In the genomic region with DNA sequence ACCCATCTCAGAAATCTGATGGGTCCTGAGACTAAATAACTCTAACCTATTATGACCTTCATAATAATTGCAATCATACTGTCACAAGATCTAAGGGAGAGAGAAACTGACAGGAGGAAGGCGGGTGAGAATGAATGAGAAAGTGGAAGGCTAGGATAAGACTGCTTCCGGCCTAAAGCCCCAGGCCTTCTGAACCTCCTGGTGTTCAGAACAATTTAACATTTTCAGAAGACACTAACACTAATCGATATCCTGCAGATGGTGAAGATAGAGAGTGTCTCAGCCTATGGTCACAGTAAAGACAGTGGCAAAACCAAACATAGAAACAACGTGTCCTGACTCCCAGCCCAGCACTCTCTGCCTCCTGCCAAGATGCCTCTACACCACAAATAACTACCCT, we compare ENCODE assay signal across 8 cellular contexts. TPM values are rescaled to one million over a fixed set of nuclear protein-coding genes. Genes with fewer than 3 reads are reported as not detected.
DNase-seq lines count a peak whose midpoint lies in the region; ATAC-seq and TF ChIP-seq lines count a peak whose summit lies in the region.

No MANE protein-coding gene starts in this region.

- intact Hi-C loops in Caco-2 (cut with micrococcal nuclease; ENCODE audit: unreplicated experiment) (no loop called here), OCI-LY7 (cut with micrococcal nuclease; ENCODE audit: unreplicated experiment) (loop anchor here (2.0 kb wide), 2 partner anchors 92 to 252 kb away; a partner anchor contains a TSS)

- H3K27me3 Mint-ChIP-seq in Caco-2 (ENCODE audit: insufficient read depth, unreplicated experiment) (no peaks in the 10 kb centered on the region), endothelial cell (ENCODE audit: unreplicated experiment) (peaks cover 9% of the 10 kb centered on the region), osteocyte (ENCODE audit: unreplicated experiment) (no peaks in the 10 kb centered on the region)

- H3K36me3 Mint-ChIP-seq in Caco-2 (ENCODE audit: insufficient read depth, unreplicated experiment) (peaks cover 68% of the 10 kb centered on the region), endothelial cell (ENCODE audit: low read depth, unreplicated experiment) (peaks cover 48% of the 10 kb centered on the region), osteocyte (ENCODE audit: unreplicated experiment) (peaks cover 43% of the 10 kb centered on the region)

- peak overlapping the region; percentile 66 for H3K4me3 ChIP-seq in Caco-2 (ENCODE audit: low read depth, low read length)
- H3K4me3 ChIP-seq in OCI-LY7 (ENCODE audit: low read depth, low read length, poor library complexity, severe bottlenecking) = peak overlapping the region; percentile 97

- H3K27ac Mint-ChIP-seq in Caco-2 (ENCODE audit: unreplicated experiment) (peak overlapping the region; percentile 99), endothelial cell (ENCODE audit: unreplicated experiment) (peak overlapping the region; percentile 100), osteocyte (ENCODE audit: unreplicated experiment) (peak overlapping the region; percentile 100)

- no peaks in the 10 kb centered on the region for H3K27me3 ChIP-seq in Caco-2 (replicated peaks; ENCODE audit: control insufficient read depth, insufficient read depth, low read length)

- H3K4me3 Mint-ChIP-seq in Caco-2 (ENCODE audit: unreplicated experiment) (peak overlapping the region; percentile 89), endothelial cell (ENCODE audit: unreplicated experiment) (peak overlapping the region; percentile 100), osteocyte (ENCODE audit: unreplicated experiment) (peak overlapping the region; percentile 90)

- CTCF ChIA-PET in Caco-2 (lab: Charles Lee) (no interaction called here), OCI-LY7 (lab: Charles Lee; ENCODE audit: unreplicated experiment) (no interaction called here)

- H3K9me3 ChIP-seq in Caco-2 (no peaks in the 10 kb centered on the region), OCI-LY7 (ENCODE audit: low read length) (peaks cover 7% of the 10 kb centered on the region; the same call in 1 of the 2 replicates)

- no peaks in the 10 kb centered on the region for H3K9me2 ChIP-seq in OCI-LY7 (ENCODE audit: insufficient read depth, low read length)

- H3K9me3 Mint-ChIP-seq in Caco-2 (ENCODE audit: unreplicated experiment) = no peaks in the 10 kb centered on the region
- no peaks in the 10 kb centered on the region for H3K9me3 Mint-ChIP-seq in endothelial cell (ENCODE audit: unreplicated experiment)
- H3K9me3 Mint-ChIP-seq in osteocyte (ENCODE audit: unreplicated experiment) = peaks cover 5% of the 10 kb centered on the region

- DNase-seq in Caco-2 (no peak), OCI-LY7 (ENCODE audit: low spot score) (peak; percentile 28), endothelial cell (ENCODE audit: low spot score) (no peak), osteocyte (ENCODE audit: extremely low spot score, unreplicated experiment) (no peak), cortex of kidney (lab: John Stamatoyannopoulos, UW) (no peak), GM03348 (ENCODE audit: low spot score) (no peak)
- no peak for DNase-seq in central memory CD4-positive, alpha-beta T cell

- H3K4me1 ChIP-seq in Caco-2 (0 out of 2 replicates have a peak, but pooled peaks cover 4% of the 10 kb centered on the region), OCI-LY7 (ENCODE audit: insufficient read depth, low read length, poor library complexity, severe bottlenecking) (peaks cover 20% of the 10 kb centered on the region)

- peak overlapping the region; percentile 79 for H3K4me2 ChIP-seq in OCI-LY7 (ENCODE audit: low read length)

- no peak for ATAC-seq in HG03159 (IDR thresholded peaks at IDR 0.05; ENCODE audit: unreplicated experiment)

- H3K4me1 Mint-ChIP-seq in Caco-2 (ENCODE audit: low read depth, unreplicated experiment) = peaks cover 8% of the 10 kb centered on the region
- H3K4me1 Mint-ChIP-seq in endothelial cell (ENCODE audit: unreplicated experiment) = peaks cover 32% of the 10 kb centered on the region
- H3K4me1 Mint-ChIP-seq in osteocyte (ENCODE audit: unreplicated experiment) = peaks cover 21% of the 10 kb centered on the region

- H3K36me3 ChIP-seq in Caco-2 (ENCODE audit: control insufficient read depth, insufficient read depth, low read length) = peaks cover 20% of the 10 kb centered on the region
- peaks cover 60% of the 10 kb centered on the region for H3K36me3 ChIP-seq in OCI-LY7 (ENCODE audit: insufficient read depth, low read length)

- H3K79me2 ChIP-seq in OCI-LY7 (ENCODE audit: insufficient read depth, low read depth, low read length) = peaks cover 35% of the 10 kb centered on the region

- H2AFZ ChIP-seq in OCI-LY7 (ENCODE audit: low read length) = no peak overlapping the region

- TF ChIP-seq CTCF in Caco-2 (IDR thresholded peaks at IDR 0.05; ENCODE audit: insufficient read depth in 1 of 2, low read depth in 1 of 2, low read length in 1 of 2, severe bottlenecking in 1 of 2, unreplicated experiment in 1 of 2) = no peak
- TF ChIP-seq CTCF in OCI-LY7 (conservative IDR thresholded peaks at IDR 0.05; ENCODE audit: low read length) = no peak
- TF ChIP-seq CTCF in endothelial cell (IDR thresholded peaks at IDR 0.05; ENCODE audit: unreplicated experiment) = no peak
- no peak for TF ChIP-seq CTCF in osteocyte (IDR thresholded peaks at IDR 0.05)

- BruUV-seq in Caco-2 (replicated peaks; lab: Mats Ljungman, UMichigan) = no TSS peak
- no TSS peak for BruUV-seq in OCI-LY7 (replicated peaks; lab: Mats Ljungman, UMichigan)

- POLR2A ChIA-PET in Caco-2 (lab: Charles Lee) (no interaction called here), OCI-LY7 (lab: Charles Lee) (interaction anchor here (0.9 kb wide), 1 partner anchor 9 kb away, joined by 3 read pairs; no protein-coding TSS in a partner anchor)

- H3K27ac ChIP-seq in OCI-LY7 (ENCODE audit: low read depth, low read length, poor library complexity, severe bottlenecking) = peak overlapping the region; percentile 80

- peaks cover 31% of the 10 kb centered on the region for H4K20me1 ChIP-seq in OCI-LY7 (ENCODE audit: insufficient read depth, low read length)

RNA-seq across cellular contexts. Expression of a gene that starts 1.2 kb away (rescaled TPM):
- 2,300 and 2,382 TPM in 2 replicates for total RNA-seq in Caco-2 (2022)
- total RNA-seq in OCI-LY7 (2014; rRNA removed; shearing (Covaris generic)) = 2,281 and 2,351 TPM in 2 replicates
- 2,284 and 2,304 TPM in 2 replicates for total RNA-seq in OCI-LY7 (2022)
- total RNA-seq in endothelial cell (ENCODE audit: unreplicated experiment) = 2,784 TPM
- total RNA-seq in osteocyte = 1,748 and 1,798 TPM in 2 replicates

RNA-seq across cellular contexts. Expression of a gene that starts 35.6 kb away (rescaled TPM):
- 49.6 and 59.3 TPM in 2 replicates for total RNA-seq in Caco-2 (2022)
- total RNA-seq in OCI-LY7 (2014; rRNA removed; shearing (Covaris generic)) = 2,446 and 3,686 TPM in 2 replicates
- total RNA-seq in OCI-LY7 (2022) = 1,759 and 1,769 TPM in 2 replicates
- total RNA-seq in endothelial cell (ENCODE audit: unreplicated experiment) = 170 TPM
- not detected in 2 replicates for total RNA-seq in osteocyte

RNA-seq across cellular contexts. Expression of a gene that starts 59.6 kb away (rescaled TPM):
- total RNA-seq in Caco-2 (2022) = 106 and 110 TPM in 2 replicates
- total RNA-seq in OCI-LY7 (2014; rRNA removed; shearing (Covaris generic)) = 8.8 and 9.5 TPM in 2 replicates
- 26.6 and 28.4 TPM in 2 replicates for total RNA-seq in OCI-LY7 (2022)
- total RNA-seq in endothelial cell (ENCODE audit: unreplicated experiment) = 178 TPM
- total RNA-seq in osteocyte = 110 and 118 TPM in 2 replicates

Comparison
In these comparisons a context has a peak if more than half of its experiments do, and no peak if none do; other contexts are left out.
1. RNA of a gene that starts 35.6 kb away (total RNA-seq): 1,759 to 3,686 TPM in OCI-LY7, 170 TPM in endothelial cell (single experiment) and 49.6 to 59.3 TPM in Caco-2; not detected in osteocyte; every median in the first group is over 10 times any median in the second.
2. Peak in every context shown above with its lines, with median percentiles within 50 percentile points of each other: H3K27ac Mint-ChIP-seq and H3K4me3 Mint-ChIP-seq.